In the genomic region with DNA sequence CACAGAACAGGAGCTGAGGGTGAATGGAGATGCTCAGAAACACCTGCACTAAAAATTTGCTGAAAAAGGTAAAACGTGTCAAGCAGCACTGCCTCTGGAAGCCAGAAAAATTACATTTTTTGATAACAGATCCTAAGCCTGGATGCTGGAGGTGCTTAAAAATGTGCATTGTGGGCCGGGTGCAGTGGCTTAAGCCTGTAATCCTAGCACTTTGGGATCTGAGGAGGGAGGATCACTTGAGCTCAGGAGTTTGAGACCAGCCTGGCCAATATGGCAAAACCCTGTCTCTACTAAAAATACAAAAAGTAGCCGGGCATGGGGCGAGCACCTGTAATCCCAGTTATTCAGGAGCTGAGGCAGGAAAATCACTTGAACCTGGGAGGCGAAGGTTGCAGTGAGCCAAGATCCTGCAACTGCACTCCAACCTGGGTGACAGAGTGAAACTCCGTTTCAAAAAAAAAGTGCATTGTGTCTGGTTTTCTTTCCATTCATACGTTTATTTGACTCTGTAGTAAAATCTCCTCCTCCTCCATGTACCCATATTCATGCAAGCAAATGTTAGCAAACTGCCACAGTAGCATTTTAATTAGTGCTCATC, we compare ENCODE assay signal across 1 cellular context.
A peak's percentile ranks its signal among the peaks of the same experiment; 100 is the strongest.
TF ChIP-seq lines count a peak whose summit lies in the region.

No MANE protein-coding gene starts in this region.

TF ChIP-seq in GM12878, 131 proteins besides CTCF, POLR2A, EP300 and RAD21:
- TF ChIP-seq TAF1 (IDR thresholded peaks at IDR 0.05; ENCODE audit: borderline replicate concordance, low read depth, low read length): 0 out of 2 replicates have a peak, but pooled peaks have one; percentile 9
- 0 out of 2 replicates have a peak, but pooled peaks have one; percentile 18 for TF ChIP-seq PAX8 (IDR thresholded peaks at IDR 0.05)
- TF ChIP-seq ZZZ3 (IDR thresholded peaks at IDR 0.05; ENCODE audit: control insufficient read depth, insufficient read length, low read depth): no peak
- TF ChIP-seq, protein P1, sequence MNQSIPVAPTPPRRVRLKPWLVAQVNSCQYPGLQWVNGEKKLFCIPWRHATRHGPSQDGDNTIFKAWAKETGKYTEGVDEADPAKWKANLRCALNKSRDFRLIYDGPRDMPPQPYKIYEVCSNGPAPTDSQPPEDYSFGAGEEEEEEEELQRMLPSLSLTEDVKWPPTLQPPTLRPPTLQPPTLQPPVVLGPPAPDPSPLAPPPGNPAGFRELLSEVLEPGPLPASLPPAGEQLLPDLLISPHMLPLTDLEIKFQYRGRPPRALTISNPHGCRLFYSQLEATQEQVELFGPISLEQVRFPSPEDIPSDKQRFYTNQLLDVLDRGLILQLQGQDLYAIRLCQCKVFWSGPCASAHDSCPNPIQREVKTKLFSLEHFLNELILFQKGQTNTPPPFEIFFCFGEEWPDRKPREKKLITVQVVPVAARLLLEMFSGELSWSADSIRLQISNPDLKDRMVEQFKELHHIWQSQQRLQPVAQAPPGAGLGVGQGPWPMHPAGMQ (IDR thresholded peaks at IDR 0.05; ENCODE audit: borderline replicate concordance): no peak
- no peak for TF ChIP-seq GATAD2B (conservative IDR thresholded peaks at IDR 0.05; ENCODE audit: low read depth)
- no peak for TF ChIP-seq USF2 (IDR thresholded peaks at IDR 0.05; ENCODE audit: borderline replicate concordance, low read depth, low read length)
